In the genomic region with DNA sequence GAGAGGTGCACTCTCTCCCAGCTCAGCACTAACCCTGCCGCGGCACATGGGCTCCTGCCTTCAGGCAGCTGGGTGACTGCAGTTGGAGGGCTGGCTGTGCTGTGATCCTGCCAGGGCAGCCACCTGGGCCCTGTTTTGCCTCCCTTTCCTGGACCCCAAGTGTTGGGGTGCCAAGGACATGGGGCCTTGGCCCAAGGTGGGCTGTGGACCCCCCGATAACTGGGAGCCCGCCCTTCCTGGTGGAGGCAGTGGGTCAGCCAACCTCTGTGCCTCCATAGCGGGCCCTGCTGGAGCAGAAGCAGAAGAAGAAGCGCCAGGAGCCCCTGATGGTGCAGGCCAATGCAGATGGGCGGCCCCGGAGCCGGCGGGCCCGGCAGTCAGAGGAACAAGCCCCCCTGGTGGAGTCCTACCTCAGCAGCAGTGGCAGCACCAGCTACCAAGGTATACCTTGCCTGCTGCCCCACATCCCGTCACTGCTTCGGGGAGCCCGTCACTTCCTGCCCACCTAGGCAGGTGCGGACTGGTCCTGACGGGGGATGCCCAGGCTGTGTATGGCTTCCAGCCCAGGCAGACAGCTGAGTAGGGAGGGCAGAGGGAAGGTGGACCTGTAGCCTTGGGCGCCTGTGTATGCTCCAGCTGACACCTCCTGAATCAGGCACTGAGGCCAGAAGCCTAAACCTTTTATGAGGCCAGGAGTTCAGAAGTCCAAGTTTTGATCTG, we compare ENCODE assay signal across 17 cellular contexts.
"Had no signal": no experiment of that assay in that cellular context is flagged by ENCODE, and none has a peak within 500 bp of the region (broad histone marks: within the 10 kb centered on the region; RNA-seq: fewer than 3 reads in every experiment).

No MANE protein-coding gene starts in this region.

- ATAC-seq: activated T-cell treated with anti-CD3 and anti-CD28 coated beads, Interleukin-2, amount 50 U/mL, for 72 hours; naive thymus-derived CD4-positive, alpha-beta T cell; stimulated activated naive CD8-positive, alpha-beta T cell treated with anti-CD3 and anti-CD28 coated beads, Interleukin-15, Interleukin-2, amounts not matched to agents 100 U/mL and 50 U/mL, for 24 hours had no signal

- H3K4me3 Mint-ChIP-seq: activated T-cell treated with anti-CD3 and anti-CD28 coated beads, Interleukin-2, amount 50 U/mL, for 72 hours; naive thymus-derived CD4-positive, alpha-beta T cell had no signal

- FAIRE-seq: pancreas had no signal

- H3K9me3 Mint-ChIP-seq: activated naive CD4-positive, alpha-beta T cell treated with anti-CD3 and anti-CD28 coated beads, Interleukin-2, amount 50 U/mL, for 72 hours; activated T-cell treated with anti-CD3 and anti-CD28 coated beads, Interleukin-2, amount 50 U/mL, for 72 hours; naive thymus-derived CD4-positive, alpha-beta T cell; neural crest cell had no signal

- H3K27ac Mint-ChIP-seq: activated naive CD4-positive, alpha-beta T cell treated with anti-CD3 and anti-CD28 coated beads, Interleukin-2, amount 50 U/mL, for 72 hours; activated T-cell treated with anti-CD3 and anti-CD28 coated beads, Interleukin-2, amount 50 U/mL, for 72 hours; naive thymus-derived CD4-positive, alpha-beta T cell had no signal

- H3K27me3 ChIP-seq: colonic mucosa, dorsolateral prefrontal cortex, pancreas, upper lobe of left lung had no signal

- DNase-seq: activated CD4-positive, alpha-beta T cell treated with anti-CD3 and anti-CD28 coated beads for 4 hours; activated CD4-positive, alpha-beta T cell treated with anti-CD3 and anti-CD28 coated beads, Interleukin-2, amount 50 U/mL, for 4 hours; activated naive CD4-positive, alpha-beta T cell; activated T-cell treated with anti-CD3 and anti-CD28 coated beads for 4 hours; cerebellar nuclear complex; colonic mucosa; effector memory CD4-positive, alpha-beta T cell; left ventricle myocardium inferior; naive thymus-derived CD4-positive, alpha-beta T cell; psoas muscle had no signal

- H3K4me3 ChIP-seq: colonic mucosa, dorsolateral prefrontal cortex, left ventricle myocardium inferior, pancreas, psoas muscle, upper lobe of left lung had no signal

- H3K36me3 Mint-ChIP-seq: activated naive CD4-positive, alpha-beta T cell treated with anti-CD3 and anti-CD28 coated beads, Interleukin-2, amount 50 U/mL, for 72 hours; naive thymus-derived CD4-positive, alpha-beta T cell had no signal

- H3K36me3 ChIP-seq: colonic mucosa, pancreas, upper lobe of left lung had no signal

- H3K27ac ChIP-seq: colonic mucosa, left ventricle myocardium inferior, pancreas, psoas muscle, upper lobe of left lung had no signal

- H3K9me3 ChIP-seq: colonic mucosa, left ventricle myocardium inferior, pancreas, psoas muscle, upper lobe of left lung had no signal

- H3K4me1 ChIP-seq: colonic mucosa, pancreas, psoas muscle had no signal
